ENCODE assay signal across 31 cellular contexts in the genomic region with DNA sequence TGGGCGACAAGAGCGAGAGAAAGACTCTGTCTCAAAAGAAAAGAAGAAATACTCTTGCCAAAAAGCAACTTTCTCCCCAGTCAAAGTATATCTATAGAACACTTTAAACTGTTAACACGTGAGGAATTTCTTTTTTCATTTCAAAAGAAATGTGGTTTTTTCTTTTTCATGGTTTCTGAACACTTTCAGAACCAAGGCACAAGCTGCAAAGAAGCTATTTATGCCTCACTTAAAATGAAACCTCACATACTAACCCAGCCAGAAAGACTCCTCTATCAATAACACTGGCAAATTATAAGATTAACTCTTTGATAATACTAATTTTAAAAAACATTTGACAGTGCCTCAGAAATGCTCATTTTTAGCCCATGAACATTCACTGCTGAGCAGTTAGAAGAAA. TPM values are rescaled to one million over a fixed set of nuclear protein-coding genes. Genes with fewer than 3 reads are reported as not detected.
DNase-seq lines count a peak whose midpoint lies in the region; ATAC-seq and TF ChIP-seq lines count a peak whose summit lies in the region.
"Had no signal": no experiment of that assay in that cellular context is flagged by ENCODE, and none has a peak within 500 bp of the region (broad histone marks: within the 10 kb centered on the region; RNA-seq: fewer than 3 reads in every experiment).

No MANE protein-coding gene starts in this region.

- H3K9me3 Mint-ChIP-seq in activated T-cell treated with anti-CD3 and anti-CD28 coated beads, Interleukin-2, amount 50 U/mL, for 72 hours: no peaks in the 10 kb centered on the region
- H3K9me3 Mint-ChIP-seq: T-helper 1 cell treated with Interleukin-12 subunit alpha and Interleukin-12 subunit beta and Interleukin-4 antibody, amounts not matched to agents 30 μg/mL and 1 μg/mL, for 36 hours had no signal

- H3K4me1 Mint-ChIP-seq in activated T-cell treated with anti-CD3 and anti-CD28 coated beads, Interleukin-2, amount 50 U/mL, for 72 hours (ENCODE audit: low read depth): no peaks in the 10 kb centered on the region
- H3K4me1 Mint-ChIP-seq: CD8-positive, alpha-beta memory T cell had no signal

- ATAC-seq in Right ventricle myocardium inferior (no peak), GM18519 (IDR thresholded peaks at IDR 0.05; ENCODE audit: low FRiP score, unreplicated experiment) (peak; percentile 30), HG02885 (IDR thresholded peaks at IDR 0.05; ENCODE audit: poor library complexity, unreplicated experiment) (peak; percentile 51), psoas muscle (no peak)
- no peak for ATAC-seq in activated T-cell treated with anti-CD3 and anti-CD28 coated beads, Interleukin-2, amount 50 U/mL, for 72 hours (replicated peaks in 1 of 2)

- no peaks in the 10 kb centered on the region for H3K36me3 Mint-ChIP-seq in activated T-cell treated with anti-CD3 and anti-CD28 coated beads, Interleukin-2, amount 50 U/mL, for 72 hours (ENCODE audit: insufficient read depth in 2 of 2)
- H3K36me3 Mint-ChIP-seq: CD8-positive, alpha-beta memory T cell had no signal

- no peak overlapping the region for H3K9ac ChIP-seq in smooth muscle cell (ENCODE audit: low read depth)
- H3K9ac ChIP-seq: SK-N-SH had no signal

- peaks cover 12% of the 10 kb centered on the region for H3K27me3 Mint-ChIP-seq in activated T-cell treated with anti-CD3 and anti-CD28 coated beads, Interleukin-2, amount 50 U/mL, for 72 hours (ENCODE audit: low read depth)

- H3K27ac ChIP-seq in left ventricle myocardium inferior (replicated peaks) (peak overlapping the region; percentile 71), smooth muscle cell (ENCODE audit: low read depth) (peak overlapping the region; percentile 50), psoas muscle (no peak overlapping the region)
- H3K27ac ChIP-seq: C4-2B, Peyer's patch had no signal

- H3K4me1 ChIP-seq in left ventricle myocardium inferior: peaks cover 63% of the 10 kb centered on the region
- no peaks in the 10 kb centered on the region for H3K4me1 ChIP-seq in smooth muscle cell (ENCODE audit: low read depth)
- H3K4me1 ChIP-seq in psoas muscle: no peaks in the 10 kb centered on the region
- H3K4me1 ChIP-seq: Peyer's patch had no signal

- H3K27me3 ChIP-seq in left ventricle myocardium inferior (ENCODE audit: low read depth): no peaks in the 10 kb centered on the region
- no peaks in the 10 kb centered on the region for H3K27me3 ChIP-seq in smooth muscle cell (ENCODE audit: low read depth)
- peaks cover 0 to 6% (median 0%) of the 10 kb centered on the region in 3 donors for H3K27me3 ChIP-seq in psoas muscle (ENCODE audit: insufficient read depth in 3 of 3, low read length in 2 of 3)
- H3K27me3 ChIP-seq: Peyer's patch had no signal

- peaks cover 79% of the 10 kb centered on the region for H3K79me2 ChIP-seq in smooth muscle cell (ENCODE audit: low read depth)

- no peak overlapping the region for H3K27ac Mint-ChIP-seq in activated T-cell treated with anti-CD3 and anti-CD28 coated beads, Interleukin-2, amount 50 U/mL, for 72 hours
- H3K27ac Mint-ChIP-seq: CD8-positive, alpha-beta memory T cell; T-helper 1 cell treated with Interleukin-12 subunit alpha and Interleukin-12 subunit beta and Interleukin-4 antibody, amounts not matched to agents 30 μg/mL and 1 μg/mL, for 36 hours had no signal

- H3K4me3 ChIP-seq in left ventricle myocardium inferior (peak overlapping the region; percentile 41), smooth muscle cell (no peak overlapping the region), psoas muscle (no peak overlapping the region)
- H3K4me3 ChIP-seq: Peyer's patch had no signal

- WGBS in smooth muscle cell (ENCODE audit: low lambda C conversion rate): 90% methylated on average over 3 of the region's 3 CpGs
- 76 to 84% (median 81%) methylated on average over 3 of the region's 3 CpGs for WGBS in psoas muscle, 3 donors

- H3K36me3 ChIP-seq in left ventricle myocardium inferior (peaks cover 3% of the 10 kb centered on the region), smooth muscle cell (ENCODE audit: low read depth) (no peaks in the 10 kb centered on the region), psoas muscle (ENCODE audit: insufficient read depth in 1 of 2, low read depth in 1 of 2) (no peaks in the 10 kb centered on the region)
- H3K36me3 ChIP-seq: Peyer's patch had no signal

- H3K9me3 ChIP-seq in left ventricle myocardium inferior (replicated peaks): no peaks in the 10 kb centered on the region
- no peaks in the 10 kb centered on the region for H3K9me3 ChIP-seq in smooth muscle cell (replicated peaks; ENCODE audit: low read depth)
- H3K9me3 ChIP-seq in psoas muscle: no peaks in the 10 kb centered on the region
- H3K9me3 ChIP-seq: Peyer's patch, SK-N-SH had no signal

- H4K20me1 ChIP-seq in smooth muscle cell (ENCODE audit: low read depth): peaks cover 49% of the 10 kb centered on the region

- H3F3A ChIP-seq in smooth muscle cell (ENCODE audit: low read depth): peaks cover 8% of the 10 kb centered on the region

- DNase-seq in left ventricle myocardium inferior (no peak), Right ventricle myocardium inferior (ENCODE audit: missing footprints) (no peak), smooth muscle cell (lab: John Stamatoyannopoulos, UW; ENCODE audit: unreplicated experiment) (no peak), psoas muscle (no peak), HCEC 1CT (no peak)
- no peak for DNase-seq in activated T-cell treated with anti-CD3 and anti-CD28 coated beads, Interleukin-2, amount 50 U/mL, for 72 hours
- DNase-seq: AML-193; CD8-positive, alpha-beta memory T cell; DMS 273 treated with DMSO at 0.1 percent for 48 hours; DMS79; EL; GDM1; Karpas-422; NCI-H1092 treated with DMSO at 0.1 percent for 48 hours; NCI-H1436; NCI-H187; NCI-H2081 treated with DMSO at 0.1 percent for 48 hours; NCI-H2171; NCI-H226; NCI-H510A; NCI-H69; OCI-M1; Peyer's patch; SK-N-SH; SW 1271 had no signal

- no peak overlapping the region for H3K4me2 ChIP-seq in smooth muscle cell
- H3K4me2 ChIP-seq: SK-N-SH had no signal

- no peak for TF ChIP-seq CTCF in left ventricle myocardium inferior (IDR thresholded peaks at IDR 0.05; ENCODE audit: borderline replicate concordance)
- TF ChIP-seq CTCF in smooth muscle cell (IDR thresholded peaks at IDR 0.05; ENCODE audit: borderline replicate concordance, insufficient read depth, poor library complexity, severe bottlenecking): no peak
- no peak for TF ChIP-seq CTCF in psoas muscle (IDR thresholded peaks at IDR 0.05)

- no peak overlapping the region for H2AFZ ChIP-seq in smooth muscle cell (ENCODE audit: low read depth)

- no peak overlapping the region for H3K4me3 Mint-ChIP-seq in activated T-cell treated with anti-CD3 and anti-CD28 coated beads, Interleukin-2, amount 50 U/mL, for 72 hours
- H3K4me3 Mint-ChIP-seq: CD8-positive, alpha-beta memory T cell; T-helper 1 cell treated with Interleukin-12 subunit alpha and Interleukin-12 subunit beta and Interleukin-4 antibody, amounts not matched to agents 30 μg/mL and 1 μg/mL, for 36 hours had no signal

- intact Hi-C loops in left ventricle myocardium inferior (cut with micrococcal nuclease) (no loop called here), Right ventricle myocardium inferior (cut with DNase I) (no loop called here), psoas muscle (cut with DNase I) (no loop called here)

RNA-seq across cellular contexts. Expression of gene TBX20, which starts 20.9 kb away (rescaled TPM):
- 83.9 TPM for total RNA-seq in left ventricle myocardium inferior
- 138 TPM for total RNA-seq in Right ventricle myocardium inferior
- total RNA-seq in smooth muscle cell: 58.4 and 71.1 TPM in 2 replicates
- 4.3 and 5.0 TPM in 2 replicates for polyA plus RNA-seq in smooth muscle cell
- total RNA-seq in activated T-cell treated with anti-CD3 and anti-CD28 coated beads, Interleukin-2, amount 50 U/mL, for 72 hours: under 1 TPM in 1 of 2 donors, not detected in 1; 0.16 TPM
- total RNA-seq in psoas muscle: not detected
- polyA plus RNA-seq in psoas muscle: not detected
- total RNA-seq: CD8-positive, alpha-beta memory T cell; HT-29; Peyer's patch had no signal
- polyA plus RNA-seq: AG04450; CD8-positive, alpha-beta memory T cell had no signal

Comparison
In these comparisons a context has a peak if more than half of its experiments do, and no peak if none do; other contexts are left out.
1. ATAC-seq: peak in GM18519 (single experiment) and HG02885 (single experiment); none in Right ventricle myocardium inferior (single experiment), activated T-cell treated with anti-CD3 and anti-CD28 coated beads, Interleukin-2, amount 50 U/mL, for 72 hours (0 of 2) and psoas muscle (0 of 4).
2. RNA of gene TBX20, which starts 20.9 kb away (total RNA-seq): 138 TPM in Right ventricle myocardium inferior (single experiment), 83.9 TPM in left ventricle myocardium inferior (single experiment) and 58.4 to 71.1 TPM in smooth muscle cell; 0.16 TPM in activated T-cell treated with anti-CD3 and anti-CD28 coated beads, Interleukin-2, amount 50 U/mL, for 72 hours and not detected in psoas muscle; every median in the first group is over 10 times any median in the second.